ENCODE assay signal across 8 cellular contexts in the genomic region with DNA sequence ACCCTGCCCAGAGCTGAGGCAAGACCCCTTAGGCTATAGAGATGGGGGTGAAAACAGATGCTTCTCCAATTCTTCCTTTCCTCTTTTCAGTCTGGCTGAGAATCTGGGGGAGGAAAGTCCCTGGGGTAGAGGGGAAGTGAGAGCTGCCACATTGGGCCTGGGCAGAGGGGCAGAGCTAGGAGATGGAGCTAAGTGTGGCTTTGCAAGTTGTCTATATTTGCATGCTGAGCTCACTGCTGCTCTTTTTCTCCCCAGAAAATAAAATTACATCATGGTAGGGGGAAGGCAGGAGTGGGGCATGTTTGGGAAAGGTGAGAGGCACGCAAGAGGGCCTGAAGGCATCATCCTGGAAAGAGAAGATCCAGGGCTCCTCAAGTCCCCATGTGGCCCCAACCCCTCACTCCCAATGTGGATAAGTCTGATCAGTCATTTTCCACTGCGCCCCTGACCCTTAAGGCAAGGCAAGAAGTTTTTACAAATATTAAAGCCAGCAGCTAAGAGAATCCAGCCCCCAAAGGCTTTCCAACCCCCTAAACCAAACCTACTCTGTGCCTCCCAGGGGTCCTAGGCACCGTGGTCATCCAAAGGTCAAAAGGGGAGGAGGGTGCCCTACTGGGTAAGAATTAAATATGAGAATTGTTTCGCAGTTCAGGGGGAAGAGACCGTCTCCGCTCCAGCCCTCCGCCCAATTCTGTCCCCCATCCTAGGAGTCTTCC. TPM values are rescaled to one million over a fixed set of nuclear protein-coding genes. Genes with fewer than 3 reads are reported as not detected.
DNase-seq lines count a peak whose midpoint lies in the region; ATAC-seq and TF ChIP-seq lines count a peak whose summit lies in the region.

No MANE protein-coding gene starts in this region.

- H2AK5ac ChIP-seq in IMR-90 (ENCODE audit: low read depth, low read length): peak overlapping the region; percentile 59
- H2AK5ac ChIP-seq in mesenchymal stem cell (ENCODE audit: low read length, severe bottlenecking): peak overlapping the region; percentile 50

- H2BK15ac ChIP-seq in IMR-90 (ENCODE audit: low read depth, low read length) (peak overlapping the region; percentile 72; the same call in 1 of the 3 replicates), mesenchymal stem cell (ENCODE audit: low read depth, poor library complexity, severe bottlenecking) (no peak overlapping the region)

- POLR2A ChIA-PET in IMR-90 (lab: Charles Lee; ENCODE audit: unreplicated experiment): no interaction called here

- H3K79me1 ChIP-seq in IMR-90 (ENCODE audit: low read depth in 1 of 2, low read length in 2 of 2): peaks cover 9 to 51% of the 10 kb centered on the region in 2 experiments
- no peaks in the 10 kb centered on the region for H3K79me1 ChIP-seq in mesenchymal stem cell (replicated peaks; ENCODE audit: low read length, poor library complexity, severe bottlenecking)

- H2BK5ac ChIP-seq in IMR-90 (ENCODE audit: low read depth, low read length, poor library complexity, severe bottlenecking): peak overlapping the region; percentile 14
- no peak overlapping the region for H2BK5ac ChIP-seq in mesenchymal stem cell (ENCODE audit: low read depth, low read length, poor library complexity, severe bottlenecking)

- H3K27ac ChIP-seq in IMR-90 (ENCODE audit: insufficient read depth, low read length) (peak overlapping the region; percentile 38), ascending aorta (peak overlapping the region; percentile 94 to 98), mesenchymal stem cell (ENCODE audit: low read length, poor library complexity, severe bottlenecking) (peak overlapping the region; percentile 39), urinary bladder (ENCODE audit: low read depth) (no peak overlapping the region)

- peak overlapping the region; percentile 43; the same call in 1 of the 2 replicates for H3K56ac ChIP-seq in IMR-90 (ENCODE audit: extremely low read depth, insufficient read depth, low read length)

- peak overlapping the region; percentile 93 for H2AK9ac ChIP-seq in IMR-90 (replicated peaks; ENCODE audit: low read depth, low read length, poor library complexity)

- TF ChIP-seq RAD21 in IMR-90 (IDR thresholded peaks at IDR 0.05; ENCODE audit: low read length): no peak

- H3K14ac ChIP-seq in IMR-90 (replicated peaks; ENCODE audit: low read depth, low read length): peak overlapping the region; percentile 87
- no peak overlapping the region for H3K14ac ChIP-seq in mesenchymal stem cell (ENCODE audit: low read length in 2 of 2)

- peaks cover 37% of the 10 kb centered on the region for H4K20me1 ChIP-seq in IMR-90 (ENCODE audit: insufficient read depth, low read length)

- H3K18ac ChIP-seq in IMR-90 (ENCODE audit: low read depth, low read length) (peak overlapping the region; percentile 55), mesenchymal stem cell (ENCODE audit: low read depth in 1 of 2, low read length in 2 of 2) (peak overlapping the region; percentile 51 to 73)

- peak; percentile 84 for DNase-seq in GM12865 (ENCODE audit: low read depth)
- DNase-seq in IMR-90: no peak
- no peak for DNase-seq in ascending aorta (ENCODE audit: low spot score in 2 of 2)
- peak; percentile 20 for DNase-seq in mesenchymal stem cell
- DNase-seq in AG08395 (ENCODE audit: low spot score): no peak
- no peak for DNase-seq in iPS-NIHi11 (ENCODE audit: low spot score)

- CTCF ChIA-PET in IMR-90 (lab: Yijun Ruan, JAX): interaction anchor here (0.5 kb wide), 1 partner anchor 1844 kb away, joined by 3 read pairs; no protein-coding TSS in a partner anchor

- ATAC-seq in GM21381 (IDR thresholded peaks at IDR 0.05; ENCODE audit: unreplicated experiment) (peak; percentile 61), IMR-90 (ENCODE audit: low read depth) (no peak)

- H2AFZ ChIP-seq in IMR-90 (replicated peaks; ENCODE audit: low read length, poor library complexity): peak overlapping the region; percentile 90
- H2AFZ ChIP-seq in mesenchymal stem cell (ENCODE audit: low read depth, low read length): peak overlapping the region; percentile 36

- in situ Hi-C loops in IMR-90 (cut with MboI; ENCODE audit: low sequenced_read_pairs): no loop called here

- peak overlapping the region; percentile 79 for H4K5ac ChIP-seq in IMR-90 (ENCODE audit: low read depth, low read length)

- BruUV-seq in IMR-90 (replicated peaks; lab: Mats Ljungman, UMichigan): no TSS peak

- H3K23ac ChIP-seq in IMR-90 (ENCODE audit: low read depth, low read length): peak overlapping the region; percentile 29; the same call in 1 of the 2 replicates
- no peak overlapping the region for H3K23ac ChIP-seq in mesenchymal stem cell (ENCODE audit: low read length in 2 of 2)

- peaks cover 21% of the 10 kb centered on the region for H3K36me3 ChIP-seq in IMR-90 (ENCODE audit: control insufficient read depth, insufficient read depth, low read length)
- H3K36me3 ChIP-seq in ascending aorta: peaks cover 0 to 7% of the 10 kb centered on the region in 2 donors
- peaks cover 19 to 30% of the 10 kb centered on the region in 2 experiments for H3K36me3 ChIP-seq in mesenchymal stem cell (ENCODE audit: control insufficient read depth in 1 of 2, insufficient read depth in 2 of 2, low read depth in 1 of 2, low read length in 2 of 2)
- H3K36me3 ChIP-seq in urinary bladder (ENCODE audit: insufficient read depth): peaks cover 2% of the 10 kb centered on the region

- no CpG with 5 or more reads among the region's 7 CpGs for WGBS in IMR-90 (ENCODE audit: extremely low coverage in 2 of 2, insufficient read length in 1 of 2), 2 experiments
- whole genome bisulfite sequencing in mesenchymal stem cell: 58% methylated on average over 2 of the region's 7 CpGs
- 22% methylated on average over 7 of the region's 7 CpGs for WGBS in urinary bladder

- dilution Hi-C loops in IMR-90 (cut with HindIII; ENCODE audit: low sequenced_read_pairs, unreplicated experiment): no loop called here

- no peak for TF ChIP-seq POLR2A in IMR-90 (IDR thresholded peaks at IDR 0.05; ENCODE audit: low read depth, low read length)

- no peak for TF ChIP-seq CTCF in GM12865 (IDR thresholded peaks at IDR 0.05; ENCODE audit: insufficient read depth, low read depth, low read length, missing control alignments)
- no peak for TF ChIP-seq CTCF in IMR-90 (conservative IDR thresholded peaks at IDR 0.05; ENCODE audit: low read depth, low read length)
- TF ChIP-seq CTCF in ascending aorta (IDR thresholded peaks at IDR 0.05): no peak

- H3K4me3 ChIP-seq in GM12865 (ENCODE audit: low read depth, low read length) (peak overlapping the region; percentile 62), IMR-90 (ENCODE audit: insufficient read depth, low read depth, low read length) (peak overlapping the region; percentile 38), ascending aorta (peak overlapping the region; percentile 87 to 94), mesenchymal stem cell (ENCODE audit: insufficient read depth in 1 of 2, low read depth in 1 of 2, low read length in 2 of 2) (peak overlapping the region in 1 of 2 experiments; percentile 71), urinary bladder (ENCODE audit: low read depth, low read length) (peak overlapping the region; percentile 68)

- peak overlapping the region; percentile 82 for H3K4me2 ChIP-seq in IMR-90 (ENCODE audit: low read depth, low read length)
- peak overlapping the region; percentile 63 for H3K4me2 ChIP-seq in mesenchymal stem cell (ENCODE audit: low read length, poor library complexity, severe bottlenecking)

- H4K8ac ChIP-seq in IMR-90 (ENCODE audit: low read depth in 2 of 2, low read length in 2 of 2) (peak overlapping the region; percentile 79 to 98), mesenchymal stem cell (ENCODE audit: low read length) (peak overlapping the region; percentile 90)

- no peaks in the 10 kb centered on the region for H3K9me3 ChIP-seq in IMR-90 (ENCODE audit: control insufficient read depth, insufficient read depth, low read length)
- no peaks in the 10 kb centered on the region for H3K9me3 ChIP-seq in ascending aorta
- H3K9me3 ChIP-seq in mesenchymal stem cell (ENCODE audit: control insufficient read depth, low read length): no peaks in the 10 kb centered on the region

- H3K9me1 ChIP-seq in IMR-90 (ENCODE audit: insufficient read depth, low read length): peaks cover 38% of the 10 kb centered on the region

- H4K91ac ChIP-seq in IMR-90 (ENCODE audit: insufficient read depth, low read depth, low read length) (peak overlapping the region; percentile 89), mesenchymal stem cell (ENCODE audit: low read length) (no peak overlapping the region)

- H3K4ac ChIP-seq in IMR-90 (ENCODE audit: low read depth, low read length) (peak overlapping the region; percentile 90), mesenchymal stem cell (ENCODE audit: low read depth in 1 of 2, low read length in 2 of 2) (peak overlapping the region in 1 of 2 experiments; percentile 84)

- H2BK12ac ChIP-seq in mesenchymal stem cell (ENCODE audit: low read length in 2 of 2): no peak overlapping the region

- H2BK20ac ChIP-seq in IMR-90 (ENCODE audit: low read depth, low read length): peak overlapping the region; percentile 86

- H2BK120ac ChIP-seq in IMR-90 (ENCODE audit: low read depth, low read length) (peak overlapping the region; percentile 88), mesenchymal stem cell (ENCODE audit: low read depth, low read length) (peak overlapping the region; percentile 43)

- H3K9ac ChIP-seq in IMR-90 (ENCODE audit: low read depth, low read length) (peak overlapping the region; percentile 58), mesenchymal stem cell (ENCODE audit: low read length) (peak overlapping the region; percentile 86)

- intact Hi-C loops in IMR-90 (cut with micrococcal nuclease): no loop called here
- intact Hi-C loops in ascending aorta (cut with DNase I): loop anchor here (1.0 to 10.0 kb wide), 4 partner anchors 11 to 1190 kb away; partner anchors contain the start of gene DCAF8

- no peaks in the 10 kb centered on the region; the same call in 1 of the 2 replicates for H3K27me3 ChIP-seq in IMR-90 (ENCODE audit: control insufficient read depth, insufficient read depth, low read length)
- no peaks in the 10 kb centered on the region for H3K27me3 ChIP-seq in ascending aorta
- H3K27me3 ChIP-seq in mesenchymal stem cell (ENCODE audit: control insufficient read depth in 1 of 2, insufficient read depth in 1 of 2, low read length in 2 of 2): no peaks in the 10 kb centered on the region

- H3K4me1 ChIP-seq in IMR-90 (ENCODE audit: control insufficient read depth, insufficient read depth, low read length): peaks cover 36% of the 10 kb centered on the region
- peaks cover 0 to 35% of the 10 kb centered on the region in 2 donors for H3K4me1 ChIP-seq in ascending aorta
- H3K4me1 ChIP-seq in mesenchymal stem cell (ENCODE audit: control insufficient read depth, insufficient read depth, low read depth, low read length): peaks cover 28% of the 10 kb centered on the region
- H3K4me1 ChIP-seq in urinary bladder (ENCODE audit: insufficient read depth): no peaks in the 10 kb centered on the region

RNA-seq across cellular contexts. Expression of gene PEA15, which starts 0.5 kb away (rescaled TPM):
- total RNA-seq in IMR-90 (2012; rRNA removed) (265 and 296 TPM in 2 replicates), ascending aorta (178 TPM), urinary bladder (51.9 TPM)
- polyA plus RNA-seq in IMR-90 (2012; rRNA removed) (710 and 754 TPM in 2 replicates), urinary bladder (328 TPM)
- polyA plus RNA-seq in IMR-90 (2012; cell fraction: cytosol; rRNA removed): 217 and 257 TPM in 2 replicates
- 129 and 289 TPM in 2 replicates for polyA plus RNA-seq in IMR-90 (2012; cell fraction: nucleus; rRNA removed; ENCODE audit: low replicate concordance)
- 323 TPM for polyA plus RNA-seq in mesenchymal stem cell (2013, experiment 1 of 2)
- 331 TPM for polyA plus RNA-seq in mesenchymal stem cell (2013, experiment 2 of 2)

RNA-seq across cellular contexts. Expression of gene CASQ1, which starts 14.3 kb away (rescaled TPM):
- total RNA-seq in IMR-90 (2012; rRNA removed) (0.18 TPM in 1 of 2 replicates, not detected in the other), ascending aorta (not detected), urinary bladder (10.5 TPM)
- polyA plus RNA-seq in IMR-90 (2012; rRNA removed) (0.10 and 0.21 TPM in 2 replicates), urinary bladder (4.5 TPM)
- 0.09 and 0.14 TPM in 2 replicates for polyA plus RNA-seq in IMR-90 (2012; cell fraction: cytosol; rRNA removed)
- polyA plus RNA-seq in IMR-90 (2012; cell fraction: nucleus; rRNA removed; ENCODE audit: low replicate concordance): 0.07 TPM in 1 of 2 replicates, not detected in the other
- not detected for polyA plus RNA-seq in mesenchymal stem cell (2013, experiment 1 of 2)
- not detected for polyA plus RNA-seq in mesenchymal stem cell (2013, experiment 2 of 2)

RNA-seq across cellular contexts. Expression of gene ATP1A4, which starts 53.3 kb away (rescaled TPM):
- total RNA-seq in IMR-90 (2012; rRNA removed) (not detected in 2 replicates), ascending aorta (not detected), urinary bladder (8.3 TPM)
- polyA plus RNA-seq in IMR-90 (2012; rRNA removed) (not detected in 2 replicates), urinary bladder (6.2 TPM)
- not detected in 2 replicates for polyA plus RNA-seq in IMR-90 (2012; cell fraction: cytosol; rRNA removed)
- not detected in 2 replicates for polyA plus RNA-seq in IMR-90 (2012; cell fraction: nucleus; rRNA removed; ENCODE audit: low replicate concordance)
- not detected for polyA plus RNA-seq in mesenchymal stem cell (2013, experiment 1 of 2)
- not detected for polyA plus RNA-seq in mesenchymal stem cell (2013, experiment 2 of 2)

RNA-seq across cellular contexts. Expression of gene DCAF8, which starts 57.7 kb away (rescaled TPM):
- 83.3 TPM in 2 replicates for total RNA-seq in IMR-90 (2012; rRNA removed)
- polyA plus RNA-seq in IMR-90 (2012; rRNA removed): 74.9 and 83.8 TPM in 2 replicates
- polyA plus RNA-seq in IMR-90 (2012; cell fraction: cytosol; rRNA removed): 28.3 and 31.3 TPM in 2 replicates
- polyA plus RNA-seq in IMR-90 (2012; cell fraction: nucleus; rRNA removed; ENCODE audit: low replicate concordance): 277 and 555 TPM in 2 replicates
- 68.9 TPM for total RNA-seq in ascending aorta
- polyA plus RNA-seq in mesenchymal stem cell (2013, experiment 1 of 2): 57.0 TPM
- polyA plus RNA-seq in mesenchymal stem cell (2013, experiment 2 of 2): 58.2 TPM
- 92.9 TPM for total RNA-seq in urinary bladder
- polyA plus RNA-seq in urinary bladder: 123 TPM

Comparison
In these comparisons a context has a peak if more than half of its experiments do, and no peak if none do; other contexts are left out.
1. DNase-seq: peak in GM12865 (single experiment) and mesenchymal stem cell (single experiment); none in IMR-90 (single experiment), ascending aorta (0 of 2), AG08395 (single experiment) and iPS-NIHi11 (single experiment).